Comparison of ENCODE assay signal across 15 cellular contexts in genomic region chr1:37685722-37686121, GRCh38. TPM values are rescaled to one million over a fixed set of nuclear protein-coding genes. Genes with fewer than 3 reads are reported as not detected.
DNase-seq lines count a peak whose midpoint lies in the region; ATAC-seq and TF ChIP-seq lines count a peak whose summit lies in the region.
"Had no signal": no experiment of that assay in that cellular context is flagged by ENCODE, and none has a peak within 500 bp of the region (broad histone marks: within the 10 kb centered on the region; RNA-seq: fewer than 3 reads in every experiment).

No MANE protein-coding gene starts in this region.

- intact Hi-C loops in right lobe of liver (cut with DNase I) = loop anchor here (10.0 kb wide), 1 partner anchor 231 kb away; no protein-coding TSS in a partner anchor

- H3K9me3 Mint-ChIP-seq in activated T-cell treated with anti-CD3 and anti-CD28 coated beads, Interleukin-2, amount 50 U/mL, for 72 hours = no peaks in the 10 kb centered on the region
- no peaks in the 10 kb centered on the region for H3K9me3 Mint-ChIP-seq in activated T-cell treated with anti-CD3 and anti-CD28 coated beads, Interleukin-2, amount 50 U/mL, for 4 hours
- no peaks in the 10 kb centered on the region for H3K9me3 Mint-ChIP-seq in stimulated activated naive CD8-positive, alpha-beta T cell treated with anti-CD3 and anti-CD28 coated beads, Interleukin-15, Interleukin-2, amounts not matched to agents 100 ng/mL and 50 ng/mL, for 24 hours
- no peaks in the 10 kb centered on the region for H3K9me3 Mint-ChIP-seq in endothelial cell (ENCODE audit: unreplicated experiment)

- DNase-seq in activated T-cell treated with anti-CD3 and anti-CD28 coated beads, Interleukin-2, amount 50 U/mL, for 72 hours = no peak
- DNase-seq in activated T-cell treated with anti-CD3 and anti-CD28 coated beads, Interleukin-2, amount 50 U/mL, for 4 hours = no peak
- no peak for DNase-seq in stimulated activated naive CD8-positive, alpha-beta T cell treated with anti-CD3 and anti-CD28 coated beads, Interleukin-15, Interleukin-2, amounts not matched to agents 100 U/mL and 50 U/mL, for 24 hours
- DNase-seq in endothelial cell (ENCODE audit: low spot score) (no peak), NCI-H128 (lab: John Stamatoyannopoulos, UW; ENCODE audit: unreplicated experiment) (no peak), right lobe of liver (no peak)
- DNase-seq: BE2C; CD4-positive, alpha-beta memory T cell; DMS153; DMS79 treated with DMSO at 0.1 percent for 48 hours; EL; GM23248 had no signal

- peaks cover 27% of the 10 kb centered on the region for H3K4me1 Mint-ChIP-seq in activated T-cell treated with anti-CD3 and anti-CD28 coated beads, Interleukin-2, amount 50 U/mL, for 72 hours (ENCODE audit: low read depth)
- peaks cover 26% of the 10 kb centered on the region for H3K4me1 Mint-ChIP-seq in activated T-cell treated with anti-CD3 and anti-CD28 coated beads, Interleukin-2, amount 50 U/mL, for 4 hours (ENCODE audit: low read depth)
- H3K4me1 Mint-ChIP-seq in stimulated activated naive CD8-positive, alpha-beta T cell treated with anti-CD3 and anti-CD28 coated beads, Interleukin-15, Interleukin-2, amounts not matched to agents 100 ng/mL and 50 ng/mL, for 24 hours (ENCODE audit: low read depth) = peaks cover 23% of the 10 kb centered on the region
- peaks cover 17% of the 10 kb centered on the region for H3K4me1 Mint-ChIP-seq in endothelial cell (ENCODE audit: unreplicated experiment)

- H3K36me3 Mint-ChIP-seq in activated T-cell treated with anti-CD3 and anti-CD28 coated beads, Interleukin-2, amount 50 U/mL, for 72 hours (ENCODE audit: insufficient read depth in 2 of 2) = peaks cover 18 to 23% of the 10 kb centered on the region in 2 donors
- H3K36me3 Mint-ChIP-seq in activated T-cell treated with anti-CD3 and anti-CD28 coated beads, Interleukin-2, amount 50 U/mL, for 4 hours (ENCODE audit: insufficient read depth) = peaks cover 51% of the 10 kb centered on the region
- peaks cover 59% of the 10 kb centered on the region for H3K36me3 Mint-ChIP-seq in stimulated activated naive CD8-positive, alpha-beta T cell treated with anti-CD3 and anti-CD28 coated beads, Interleukin-15, Interleukin-2, amounts not matched to agents 100 ng/mL and 50 ng/mL, for 24 hours (ENCODE audit: low read depth)
- H3K36me3 Mint-ChIP-seq in endothelial cell (ENCODE audit: low read depth, unreplicated experiment) = peaks cover 27% of the 10 kb centered on the region

- H3K27me3 Mint-ChIP-seq in activated T-cell treated with anti-CD3 and anti-CD28 coated beads, Interleukin-2, amount 50 U/mL, for 72 hours (ENCODE audit: low read depth) = no peaks in the 10 kb centered on the region
- H3K27me3 Mint-ChIP-seq in activated T-cell treated with anti-CD3 and anti-CD28 coated beads, Interleukin-2, amount 50 U/mL, for 4 hours (ENCODE audit: low read depth) = no peaks in the 10 kb centered on the region
- H3K27me3 Mint-ChIP-seq in stimulated activated naive CD8-positive, alpha-beta T cell treated with anti-CD3 and anti-CD28 coated beads, Interleukin-15, Interleukin-2, amounts not matched to agents 100 ng/mL and 50 ng/mL, for 24 hours = no peaks in the 10 kb centered on the region
- peaks cover 5% of the 10 kb centered on the region for H3K27me3 Mint-ChIP-seq in endothelial cell (ENCODE audit: unreplicated experiment)
- H3K27me3 Mint-ChIP-seq: CD4-positive, alpha-beta memory T cell had no signal

- TF ChIP-seq CTCF in endothelial cell (IDR thresholded peaks at IDR 0.05; ENCODE audit: unreplicated experiment) (no peak), right lobe of liver (IDR thresholded peaks at IDR 0.05) (no peak)

- WGBS in right lobe of liver (ENCODE audit: insufficient coverage, low coverage, low lambda C conversion rate, missing lambda C conversion rate) = 82% methylated on average over 3 of the region's 3 CpGs

- H3K4me3 Mint-ChIP-seq in activated T-cell treated with anti-CD3 and anti-CD28 coated beads, Interleukin-2, amount 50 U/mL, for 72 hours = no peak overlapping the region
- no peak overlapping the region for H3K4me3 Mint-ChIP-seq in activated T-cell treated with anti-CD3 and anti-CD28 coated beads, Interleukin-2, amount 50 U/mL, for 4 hours
- no peak overlapping the region for H3K4me3 Mint-ChIP-seq in stimulated activated naive CD8-positive, alpha-beta T cell treated with anti-CD3 and anti-CD28 coated beads, Interleukin-15, Interleukin-2, amounts not matched to agents 100 ng/mL and 50 ng/mL, for 24 hours
- peak overlapping the region; percentile 1 for H3K4me3 Mint-ChIP-seq in endothelial cell (ENCODE audit: unreplicated experiment)
- H3K4me3 Mint-ChIP-seq: CD4-positive, alpha-beta memory T cell had no signal

- ATAC-seq in activated T-cell treated with anti-CD3 and anti-CD28 coated beads, Interleukin-2, amount 50 U/mL, for 72 hours (replicated peaks in 1 of 2) = no peak
- ATAC-seq in activated T-cell treated with anti-CD3 and anti-CD28 coated beads, Interleukin-2, amount 50 U/mL, for 4 hours = no peak
- no peak for ATAC-seq in stimulated activated naive CD8-positive, alpha-beta T cell treated with anti-CD3 and anti-CD28 coated beads, Interleukin-15, Interleukin-2, amounts not matched to agents 100 U/mL and 50 U/mL, for 24 hours
- ATAC-seq in right lobe of liver = no peak
- ATAC-seq: HCT116 had no signal

- H3K27ac Mint-ChIP-seq in activated T-cell treated with anti-CD3 and anti-CD28 coated beads, Interleukin-2, amount 50 U/mL, for 72 hours = peak overlapping the region; percentile 11
- H3K27ac Mint-ChIP-seq in stimulated activated naive CD8-positive, alpha-beta T cell treated with anti-CD3 and anti-CD28 coated beads, Interleukin-15, Interleukin-2, amounts not matched to agents 100 ng/mL and 50 ng/mL, for 24 hours = peak overlapping the region; percentile 33
- no peak overlapping the region for H3K27ac Mint-ChIP-seq in endothelial cell (ENCODE audit: unreplicated experiment)

- no peaks in the 10 kb centered on the region for H3K27me3 ChIP-seq in right lobe of liver
- H3K27me3 ChIP-seq: BE2C had no signal

- no peak overlapping the region for H3K27ac ChIP-seq in right lobe of liver
- H3K27ac ChIP-seq: C4-2B, GM23248 had no signal

- H3K36me3 ChIP-seq in right lobe of liver = peaks cover 0 to 47% (median 9%) of the 10 kb centered on the region in 4 donors

- H3K4me3 ChIP-seq in right lobe of liver = no peak overlapping the region
- H3K4me3 ChIP-seq: GM23248 had no signal

- peaks cover 0 to 15% (median under 1%) of the 10 kb centered on the region in 4 donors for H3K4me1 ChIP-seq in right lobe of liver
- H3K4me1 ChIP-seq: BE2C had no signal

- H3K9me3 ChIP-seq in right lobe of liver = no peaks in the 10 kb centered on the region
- H3K9me3 ChIP-seq: BE2C had no signal

- TF ChIP-seq POLR2A in right lobe of liver (IDR thresholded peaks at IDR 0.05) = no peak

RNA-seq across cellular contexts. Expression of gene CDCA8, which starts 6.6 kb away (rescaled TPM):
- 10 to 100 TPM; 65.8 to 94.0 TPM for total RNA-seq in activated T-cell treated with anti-CD3 and anti-CD28 coated beads, Interleukin-2, amount 50 U/mL, for 72 hours
- total RNA-seq in activated T-cell treated with anti-CD3 and anti-CD28 coated beads, Interleukin-2, amount 50 U/mL, for 4 hours = 10 to 100 TPM in 2 of 3 donors, 1 to 10 TPM in 1; 7.7 to 12.2 (median 10.0) TPM
- total RNA-seq in endothelial cell (ENCODE audit: unreplicated experiment) = 7.8 TPM
- total RNA-seq in right lobe of liver = 1 to 10 TPM in 2 of 6 experiments, under 1 TPM in 4; 0.31 to 2.2 (median 0.76) TPM

RNA-seq across cellular contexts. Expression of gene RSPO1, which starts 51.0 kb away (rescaled TPM):
- not detected for total RNA-seq in activated T-cell treated with anti-CD3 and anti-CD28 coated beads, Interleukin-2, amount 50 U/mL, for 72 hours
- not detected for total RNA-seq in activated T-cell treated with anti-CD3 and anti-CD28 coated beads, Interleukin-2, amount 50 U/mL, for 4 hours
- total RNA-seq in endothelial cell (ENCODE audit: unreplicated experiment) = not detected
- total RNA-seq in right lobe of liver = not detected
- total RNA-seq: CD4-positive, alpha-beta memory T cell had no signal
